ENCODE assay signal across 11 cellular contexts in the genomic region with DNA sequence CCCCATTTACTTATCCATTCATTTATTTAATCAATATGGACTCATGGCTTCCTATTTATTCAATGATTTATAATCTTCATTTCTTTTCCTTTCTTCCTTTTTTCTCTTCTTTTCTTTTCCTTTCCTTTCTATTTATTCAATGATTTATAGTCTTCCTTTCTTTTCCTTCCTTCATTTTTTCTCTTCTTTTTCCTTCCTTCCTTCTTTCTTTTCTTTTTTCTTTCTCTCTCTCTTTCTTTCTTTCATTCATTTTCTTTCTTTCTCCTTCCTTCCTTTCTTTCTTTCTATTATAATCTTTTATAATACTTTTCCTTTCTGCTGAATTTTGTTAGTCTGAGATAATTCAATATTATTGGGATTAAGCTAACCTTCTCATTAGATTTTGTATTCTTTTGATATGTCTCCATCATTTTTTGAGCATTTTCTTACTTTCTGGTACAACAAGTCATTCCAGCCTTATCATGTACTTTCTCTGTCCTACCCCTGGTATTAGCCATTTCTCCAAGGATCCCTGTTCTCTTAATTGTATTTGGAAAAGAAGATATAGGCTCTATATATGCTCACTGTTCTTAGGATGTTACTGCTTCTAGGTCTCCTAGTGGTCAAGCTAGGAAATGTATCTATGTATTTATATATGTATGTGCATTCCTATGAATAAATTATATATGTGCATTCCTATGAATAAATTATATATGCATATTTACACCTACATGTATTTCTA. TPM values are rescaled to one million over a fixed set of nuclear protein-coding genes. Genes with fewer than 3 reads are reported as not detected.
A peak's percentile ranks its signal among the peaks of the same experiment; 100 is the strongest.
DNase-seq lines count a peak whose midpoint lies in the region; ATAC-seq, FAIRE-seq and TF ChIP-seq lines count a peak whose summit lies in the region.
"Had no signal": no experiment of that assay in that cellular context is flagged by ENCODE, and none has a peak within 500 bp of the region (broad histone marks: within the 10 kb centered on the region; RNA-seq: fewer than 3 reads in every experiment).

No MANE protein-coding gene starts in this region.

- no peaks in the 10 kb centered on the region for H3K36me3 ChIP-seq in PC-3 (ENCODE audit: low read depth, low read length)

- POLR2A ChIA-PET in PC-3 (lab: Charles Lee; ENCODE audit: unreplicated experiment), result no interaction called here

- H3K9me3 ChIP-seq in PC-3 (ENCODE audit: low read length), result no peaks in the 10 kb centered on the region

- H3K4me1 ChIP-seq in PC-3 (ENCODE audit: insufficient read depth, low read length), result no peaks in the 10 kb centered on the region

- ATAC-seq in PC-3, result peak; percentile 68
- no peak for ATAC-seq in HG03460 (IDR thresholded peaks at IDR 0.05; ENCODE audit: unreplicated experiment)

- H3K9me2 ChIP-seq in PC-3 (replicated peaks; ENCODE audit: low read length), result no peaks in the 10 kb centered on the region

- H3K27ac ChIP-seq in PC-3 (ENCODE audit: low read length), result no peak overlapping the region
- H3K27ac ChIP-seq: dorsolateral prefrontal cortex had no signal

- FAIRE-seq in A204.1 (lab: Jason Lieb, UNC), result peak; percentile 86

- intact Hi-C loops in PC-3 (cut with micrococcal nuclease), result loop anchor here (2.0 kb wide), 1 partner anchor 44 kb away; no protein-coding TSS in a partner anchor

- H3K9ac ChIP-seq in PC-3 (ENCODE audit: low read length), result no peak overlapping the region

- H4K20me1 ChIP-seq in PC-3 (ENCODE audit: low read length), result no peaks in the 10 kb centered on the region

- H3K4me2 ChIP-seq in PC-3 (ENCODE audit: low read length), result no peak overlapping the region

- H2AFZ ChIP-seq in PC-3 (ENCODE audit: low read length), result no peak overlapping the region

- no peaks in the 10 kb centered on the region for H3F3A ChIP-seq in PC-3 (ENCODE audit: low read length, unreplicated experiment)

- DNase-seq in PC-3 (peak; percentile 47), epithelial cell of esophagus (ENCODE audit: low read depth) (peak; percentile 35), iPS-NIHi11 (ENCODE audit: low spot score) (no peak), cerebellar nuclear complex (lab: John Stamatoyannopoulos, UW) (no peak)
- DNase-seq in activated naive CD4-positive, alpha-beta T cell treated with anti-CD3 and anti-CD28 coated beads, Interleukin-2, amount 50 U/mL, for 16 hours, result no peak
- DNase-seq: dorsolateral prefrontal cortex; NCI-H69; stimulated activated naive CD4-positive, alpha-beta T cell had no signal

- TF ChIP-seq CTCF in GM12875 (IDR thresholded peaks at IDR 0.05; ENCODE audit: borderline replicate concordance, insufficient read depth, low read depth, low read length) (0 out of 2 replicates have a peak, but pooled peaks have one; percentile 14), PC-3 (conservative IDR thresholded peaks at IDR 0.05; ENCODE audit: low read depth, low read length) (peak; percentile 55), epithelial cell of esophagus (IDR thresholded peaks at IDR 0.05; ENCODE audit: insufficient read depth, low read depth, low read length, missing control alignments) (peak; percentile 37)

- peaks cover 36% of the 10 kb centered on the region for H3K27me3 ChIP-seq in PC-3 (ENCODE audit: low read length)

- H3K4me3 ChIP-seq in GM12875 (ENCODE audit: low read depth, low read length) (no peak overlapping the region), PC-3 (ENCODE audit: low read length) (no peak overlapping the region), epithelial cell of esophagus (ENCODE audit: low read length) (no peak overlapping the region)
- H3K4me3 ChIP-seq: dorsolateral prefrontal cortex had no signal

- CTCF ChIA-PET in PC-3 (lab: Charles Lee), result no interaction called here

- BruUV-seq in PC-3 (replicated peaks; lab: Mats Ljungman, UMichigan), result no TSS peak

- H3K79me2 ChIP-seq in PC-3 (ENCODE audit: low read length), result no peaks in the 10 kb centered on the region

RNA-seq across cellular contexts. Expression of gene LACRT, which starts 12.1 kb away (rescaled TPM):
- not detected in 2 replicates for total RNA-seq in PC-3 (2014; rRNA removed)
- total RNA-seq: dorsolateral prefrontal cortex had no signal

RNA-seq across cellular contexts. Expression of gene DCD, which starts 25.5 kb away (rescaled TPM):
- total RNA-seq in PC-3 (2014; rRNA removed), result not detected in 2 replicates
- total RNA-seq: dorsolateral prefrontal cortex had no signal

RNA-seq across cellular contexts. Expression of gene PPP1R1A, which starts 34.2 kb away (rescaled TPM):
- total RNA-seq in PC-3 (2014; rRNA removed), result not detected in 2 replicates

Comparison
In these comparisons a context has a peak if more than half of its experiments do, and no peak if none do; other contexts are left out.
1. DNase-seq: peak in PC-3 (single experiment) and epithelial cell of esophagus (single experiment); none in iPS-NIHi11 (single experiment), activated naive CD4-positive, alpha-beta T cell treated with anti-CD3 and anti-CD28 coated beads, Interleukin-2, amount 50 U/mL, for 16 hours (single experiment) and cerebellar nuclear complex (0 of 2).
2. Peak in every context shown above with its lines, with median percentiles within 50 percentile points of each other: CTCF ChIP-seq.